ENCODE assay signal across 1 cellular context in the genomic region with DNA sequence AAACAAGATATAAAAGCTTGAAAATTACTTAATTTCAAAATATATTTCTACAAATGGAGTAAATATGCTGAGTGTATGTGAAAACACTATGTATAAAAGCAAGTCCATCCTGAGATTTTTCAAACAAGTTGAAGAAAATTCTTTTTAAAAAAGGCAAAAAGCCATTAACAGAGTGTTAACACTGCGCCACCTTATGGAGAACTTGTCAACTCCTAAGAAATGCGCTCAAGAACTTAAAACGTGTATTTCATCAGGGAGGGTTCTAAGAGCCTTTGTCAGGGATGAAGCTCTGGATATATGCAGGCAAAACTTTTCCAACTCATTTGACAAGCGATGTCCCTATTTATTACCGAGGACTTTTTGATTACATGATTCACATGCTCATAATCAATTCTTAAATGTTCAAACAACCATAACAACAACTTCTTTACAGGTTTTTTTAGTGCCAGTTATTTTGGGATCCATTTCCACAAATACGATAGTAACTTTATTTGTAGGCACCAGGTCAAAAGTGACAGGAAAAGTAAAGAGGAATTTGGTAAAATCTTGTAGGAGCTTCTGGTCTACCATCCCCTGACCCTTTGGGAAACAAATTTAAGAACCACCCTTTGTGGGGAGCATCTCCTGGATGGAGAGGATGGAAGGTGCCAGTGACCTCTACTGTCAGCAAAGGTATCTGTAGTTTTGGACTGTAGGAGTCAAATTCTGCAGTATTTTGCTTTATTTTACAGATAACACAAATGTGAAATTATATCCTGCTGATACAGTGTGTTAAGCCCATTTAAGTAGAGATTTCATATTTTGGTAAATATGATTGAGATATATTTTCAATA.
TF ChIP-seq lines count a peak whose summit lies in the region.

No MANE protein-coding gene starts in this region.

TF ChIP-seq in GM12878, 131 proteins besides CTCF, POLR2A, EP300 and RAD21:
- TF ChIP-seq MXI1 (IDR thresholded peaks at IDR 0.05; ENCODE audit: low read depth, low read length) (no peak), NR2F1 (conservative IDR thresholded peaks at IDR 0.05) (no peak), SMC3 (IDR thresholded peaks at IDR 0.05; ENCODE audit: borderline replicate concordance, low read length) (peak; percentile 63; the same call in 1 of the 2 replicates)
